Comparison of ENCODE assay signal across 24 cellular contexts in the genomic region with DNA sequence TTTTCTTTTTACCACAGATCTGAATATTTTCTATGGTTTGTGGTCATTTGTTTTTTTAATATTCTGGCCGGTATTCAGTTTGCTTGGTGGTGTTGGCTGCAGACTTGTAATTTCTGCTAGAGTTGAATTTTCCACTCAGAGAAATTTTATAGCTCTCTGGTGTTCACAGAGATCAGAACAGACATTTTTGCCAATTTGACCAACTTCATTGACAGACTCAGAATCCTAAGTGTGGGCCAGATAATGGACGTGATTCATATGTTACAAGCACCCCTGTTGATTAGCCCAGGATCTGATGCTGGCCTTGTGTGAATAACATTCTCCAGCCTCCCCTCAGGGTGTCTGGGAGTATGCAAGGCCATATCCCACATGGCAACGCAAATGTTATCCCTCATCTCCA.
DNase-seq lines count a peak whose midpoint lies in the region; FAIRE-seq and TF ChIP-seq lines count a peak whose summit lies in the region.
"Had no signal": no experiment of that assay in that cellular context is flagged by ENCODE, and none has a peak within 500 bp of the region (broad histone marks: within the 10 kb centered on the region; RNA-seq: fewer than 3 reads in every experiment).

No MANE protein-coding gene starts in this region.

- H3K27ac ChIP-seq in esophagus muscularis mucosa (replicated peaks in 1 of 4) (no peak overlapping the region), brain microvascular endothelial cell (no peak overlapping the region), small intestine (ENCODE audit: low read depth in 1 of 2, low read length in 1 of 2) (no peak overlapping the region), thyroid gland (no peak overlapping the region)
- H3K27ac ChIP-seq: A549 had no signal

- no peak for TF ChIP-seq EP300 in esophagus muscularis mucosa (IDR thresholded peaks at IDR 0.05)

- H3K27me3 ChIP-seq in esophagus muscularis mucosa (no peaks in the 10 kb centered on the region), brain microvascular endothelial cell (replicated peaks) (no peaks in the 10 kb centered on the region), small intestine (ENCODE audit: control insufficient read depth in 2 of 2, insufficient read depth in 2 of 2, low read length in 2 of 2) (no peaks in the 10 kb centered on the region), thyroid gland (no peaks in the 10 kb centered on the region)

- no peaks in the 10 kb centered on the region for H3K9me3 Mint-ChIP-seq in osteocyte (ENCODE audit: unreplicated experiment)
- H3K9me3 Mint-ChIP-seq: HFFc6 had no signal

- H3K9me3 ChIP-seq in esophagus muscularis mucosa (no peaks in the 10 kb centered on the region), small intestine (ENCODE audit: control insufficient read depth, low read depth) (no peaks in the 10 kb centered on the region), thyroid gland (no peaks in the 10 kb centered on the region)
- H3K9me3 ChIP-seq: A549, HAP-1 had no signal

- intact Hi-C loops in esophagus muscularis mucosa (cut with DNase I) (no loop called here), thyroid gland (cut with DNase I) (no loop called here)

- in situ Hi-C loops in astrocyte of the cerebellum (cut with HindIII; ENCODE audit: low sequenced_read_pairs), result no loop called here
- in situ Hi-C loops in brain microvascular endothelial cell (cut with HindIII; ENCODE audit: low pct_ligation_motif_present, low sequenced_read_pairs), result no loop called here

- H3K4me3 ChIP-seq in astrocyte of the cerebellum (ENCODE audit: low read depth, low read length) (no peak overlapping the region), esophagus muscularis mucosa (no peak overlapping the region), brain microvascular endothelial cell (ENCODE audit: low read depth, low read length) (no peak overlapping the region), small intestine (ENCODE audit: low read depth in 1 of 2, low read length in 2 of 2) (no peak overlapping the region), thyroid gland (replicated peaks in 1 of 3) (no peak overlapping the region)
- H3K4me3 ChIP-seq: A549, HAP-1 had no signal

- DNase-seq in astrocyte of the cerebellum (ENCODE audit: low read depth) (peak; percentile 66), esophagus muscularis mucosa (ENCODE audit: extremely low spot score) (peak; percentile 14), osteocyte (ENCODE audit: extremely low spot score, unreplicated experiment) (no peak), stromal cell of bone marrow (ENCODE audit: low read depth) (peak; percentile 77), brain microvascular endothelial cell (no peak), dedifferentiated amniotic fluid mesenchymal stem cell (ENCODE audit: extremely low spot score) (no peak), small intestine (no peak), thyroid gland (no peak)
- DNase-seq: 8988T; ACHN; C1 segment of cervical spinal cord; Calu3; CD4-positive, alpha-beta memory T cell; COR-L47; DMS53; DMS79 treated with DMSO at 0.1 percent for 48 hours; GF-D8; GOT3; HFFc6 had no signal

- peaks cover 12% of the 10 kb centered on the region for H3K4me1 Mint-ChIP-seq in osteocyte (ENCODE audit: unreplicated experiment)
- H3K4me1 Mint-ChIP-seq: CD4-positive, alpha-beta memory T cell had no signal

- no peak for FAIRE-seq in small intestine (lab: Jason Lieb, UNC)
- FAIRE-seq: A549, GM12891, GM18507, H54 had no signal

- no peak overlapping the region for H3K4me3 Mint-ChIP-seq in osteocyte (ENCODE audit: unreplicated experiment)
- H3K4me3 Mint-ChIP-seq: CD4-positive, alpha-beta memory T cell; HFFc6 had no signal

- H3K36me3 Mint-ChIP-seq in osteocyte (ENCODE audit: unreplicated experiment), result no peaks in the 10 kb centered on the region
- H3K36me3 Mint-ChIP-seq: CD4-positive, alpha-beta memory T cell had no signal

- peaks cover 56% of the 10 kb centered on the region for H3K27me3 Mint-ChIP-seq in osteocyte (ENCODE audit: unreplicated experiment)
- H3K27me3 Mint-ChIP-seq: CD4-positive, alpha-beta memory T cell had no signal

- H3K4me1 ChIP-seq in esophagus muscularis mucosa (peaks cover 0 to 16% (median 13%) of the 10 kb centered on the region in 4 donors), small intestine (ENCODE audit: control insufficient read depth in 2 of 2, insufficient read depth in 1 of 2, low read depth in 1 of 2, low read length in 1 of 2) (no peaks in the 10 kb centered on the region), thyroid gland (no peaks in the 10 kb centered on the region)
- H3K4me1 ChIP-seq: A549, HAP-1 had no signal

- TF ChIP-seq POLR2A in esophagus muscularis mucosa (IDR thresholded peaks at IDR 0.05; ENCODE audit: low read depth), result no peak
- no peak for TF ChIP-seq POLR2A in thyroid gland (IDR thresholded peaks at IDR 0.05)

- peak overlapping the region; percentile 50 for H3K27ac Mint-ChIP-seq in osteocyte (ENCODE audit: unreplicated experiment)
- H3K27ac Mint-ChIP-seq: CD4-positive, alpha-beta memory T cell; HFFc6 had no signal

- WGBS in esophagus muscularis mucosa, result 59% methylated on average over 3 of the region's 3 CpGs
- WGBS in small intestine, 3 donors, result 65 to 76% (median 68%) methylated on average over 3 of the region's 3 CpGs
- WGBS in thyroid gland, 2 donors, result 67 to 73% methylated on average over 3 of the region's 3 CpGs

- TF ChIP-seq CTCF in astrocyte of the cerebellum (IDR thresholded peaks at IDR 0.05; ENCODE audit: low read depth, low read length, missing control alignments), result no peak
- no peak for TF ChIP-seq CTCF in esophagus muscularis mucosa (IDR thresholded peaks at IDR 0.05)
- no peak for TF ChIP-seq CTCF in osteocyte (IDR thresholded peaks at IDR 0.05)
- TF ChIP-seq CTCF in brain microvascular endothelial cell (IDR thresholded peaks at IDR 0.05; ENCODE audit: low read depth, low read length, missing control alignments), result no peak
- TF ChIP-seq CTCF in thyroid gland (IDR thresholded peaks at IDR 0.05), result no peak

- H3K36me3 ChIP-seq in esophagus muscularis mucosa, result no peaks in the 10 kb centered on the region
- no peaks in the 10 kb centered on the region for H3K36me3 ChIP-seq in brain microvascular endothelial cell (replicated peaks)
- H3K36me3 ChIP-seq in small intestine (ENCODE audit: control insufficient read depth in 2 of 2, insufficient read depth in 2 of 2, low read length in 2 of 2), result no peaks in the 10 kb centered on the region
- H3K36me3 ChIP-seq in thyroid gland, result no peaks in the 10 kb centered on the region
- H3K36me3 ChIP-seq: HAP-1 had no signal

Comparison
In these comparisons a context has a peak if more than half of its experiments do, and no peak if none do; other contexts are left out.
1. DNase-seq: peak in astrocyte of the cerebellum (single experiment), esophagus muscularis mucosa (single experiment) and stromal cell of bone marrow (single experiment); none in osteocyte (single experiment), brain microvascular endothelial cell (single experiment), dedifferentiated amniotic fluid mesenchymal stem cell (single experiment), small intestine (single experiment) and thyroid gland (0 of 2).